ENCODE assay signal across 9 cellular contexts in genomic region chr3:59052803-59053411, GRCh38. TPM values are rescaled to one million over a fixed set of nuclear protein-coding genes. Genes with fewer than 3 reads are reported as not detected.
A peak's percentile ranks its signal among the peaks of the same experiment; 100 is the strongest.
DNase-seq lines count a peak whose midpoint lies in the region; ATAC-seq lines count a peak whose summit lies in the region.
"Had no signal": no experiment of that assay in that cellular context is flagged by ENCODE, and none has a peak within 500 bp of the region (broad histone marks: within the 10 kb centered on the region; RNA-seq: fewer than 3 reads in every experiment).

No MANE protein-coding gene starts in this region.

- ATAC-seq in HG03196 (IDR thresholded peaks at IDR 0.05; ENCODE audit: unreplicated experiment) (no peak), GM18502 (IDR thresholded peaks at IDR 0.05; ENCODE audit: poor library complexity, unreplicated experiment) (no peak)

- no peak overlapping the region for H3K4me3 Mint-ChIP-seq in CD4-positive, alpha-beta memory T cell
- no peak overlapping the region for H3K4me3 Mint-ChIP-seq in activated T-cell treated with anti-CD3 and anti-CD28 coated beads, Interleukin-2, amount 50 U/mL, for 24 hours

- H3K27me3 Mint-ChIP-seq in CD4-positive, alpha-beta memory T cell, result no peaks in the 10 kb centered on the region
- H3K27me3 Mint-ChIP-seq in activated T-cell treated with anti-CD3 and anti-CD28 coated beads, Interleukin-2, amount 50 U/mL, for 24 hours, result peaks cover 3% of the 10 kb centered on the region

- H3K27ac ChIP-seq in CD4-positive, alpha-beta memory T cell (ENCODE audit: low read depth, low read length), result no peak overlapping the region
- H3K27ac ChIP-seq: SK-N-MC had no signal

- peak in 2 of 5 donors; percentile 11 to 21 for DNase-seq in CD4-positive, alpha-beta memory T cell
- DNase-seq in GM19238 (ENCODE audit: insufficient read length, low spot score), result peak; percentile 7
- DNase-seq in SKM-1 (lab: John Stamatoyannopoulos, UW; ENCODE audit: unreplicated experiment), result peak; percentile 7
- DNase-seq in hepatic stellate cell (ENCODE audit: low spot score), result peak; percentile 17
- no peak for DNase-seq in nucleus accumbens (lab: John Stamatoyannopoulos, UW)
- DNase-seq in activated T-cell treated with anti-CD3 and anti-CD28 coated beads, Interleukin-2, amount 50 U/mL, for 24 hours, result no peak

- POLR2A ChIA-PET in CD4-positive, alpha-beta memory T cell (lab: Charles Lee; ENCODE audit: partially characterized antibody), result interaction anchor here (1.1 kb wide), 1 partner anchor 58 kb away, joined by 4 read pairs; no protein-coding TSS in a partner anchor

- peak overlapping the region in 4 of 7 donors; percentile 12 to 74 (median 44) for H3K27ac Mint-ChIP-seq in CD4-positive, alpha-beta memory T cell
- H3K27ac Mint-ChIP-seq in activated T-cell treated with anti-CD3 and anti-CD28 coated beads, Interleukin-2, amount 50 U/mL, for 24 hours, result no peak overlapping the region

- CTCF ChIA-PET in CD4-positive, alpha-beta memory T cell (lab: Charles Lee; ENCODE audit: partially characterized antibody), result interaction anchor here (0.7 to 1.9 kb wide), 13 partner anchors 9 to 486 kb away, joined by 3 to 20 read pairs (median 4); no protein-coding TSS in a partner anchor

- no peaks in the 10 kb centered on the region for H3K9me3 Mint-ChIP-seq in CD4-positive, alpha-beta memory T cell
- no peaks in the 10 kb centered on the region for H3K9me3 Mint-ChIP-seq in activated T-cell treated with anti-CD3 and anti-CD28 coated beads, Interleukin-2, amount 50 U/mL, for 24 hours

- peaks cover 5 to 12% (median 9%) of the 10 kb centered on the region in 4 donors for H3K4me1 Mint-ChIP-seq in CD4-positive, alpha-beta memory T cell
- H3K4me1 Mint-ChIP-seq in activated T-cell treated with anti-CD3 and anti-CD28 coated beads, Interleukin-2, amount 50 U/mL, for 24 hours (ENCODE audit: low read depth), result peaks cover 14% of the 10 kb centered on the region

- H3K36me3 ChIP-seq in CD4-positive, alpha-beta memory T cell (ENCODE audit: insufficient read depth, low read length), result no peaks in the 10 kb centered on the region

- no peak overlapping the region for H3K4me3 ChIP-seq in CD4-positive, alpha-beta memory T cell (ENCODE audit: low read length in 2 of 2)
- H3K4me3 ChIP-seq: SK-N-MC had no signal

- no peaks in the 10 kb centered on the region for H3K27me3 ChIP-seq in CD4-positive, alpha-beta memory T cell (ENCODE audit: insufficient read depth, low read length)

- H3K36me3 Mint-ChIP-seq in CD4-positive, alpha-beta memory T cell, result no peaks in the 10 kb centered on the region
- no peaks in the 10 kb centered on the region for H3K36me3 Mint-ChIP-seq in activated T-cell treated with anti-CD3 and anti-CD28 coated beads, Interleukin-2, amount 50 U/mL, for 24 hours (ENCODE audit: low read depth)

- no peaks in the 10 kb centered on the region for H3K9me3 ChIP-seq in CD4-positive, alpha-beta memory T cell (ENCODE audit: control insufficient read depth in 1 of 2, low read length in 2 of 2)

- intact Hi-C loops in CD4-positive, alpha-beta memory T cell (cut with micrococcal nuclease), result loop anchor here (2.0 kb wide), 2 partner anchors 58 to 228 kb away; no protein-coding TSS in a partner anchor

- peaks cover 6% of the 10 kb centered on the region for H3K4me1 ChIP-seq in CD4-positive, alpha-beta memory T cell (ENCODE audit: insufficient read depth, low read length)

RNA-seq across cellular contexts. Expression of gene CFAP20DC, which starts 3.1 kb away (rescaled TPM):
- total RNA-seq in CD4-positive, alpha-beta memory T cell, result under 1 TPM; 0.44 to 0.50 TPM
- polyA plus RNA-seq in CD4-positive, alpha-beta memory T cell, result under 1 TPM; 0.07 to 0.08 TPM

Comparison
In these comparisons a context has a peak if more than half of its experiments do, and no peak if none do; other contexts are left out.
1. DNase-seq: peak in GM19238 (single experiment), SKM-1 (single experiment) and hepatic stellate cell (single experiment); none in nucleus accumbens (0 of 56) and activated T-cell treated with anti-CD3 and anti-CD28 coated beads, Interleukin-2, amount 50 U/mL, for 24 hours (single experiment).